ENCODE assay signal across 2 cellular contexts in genomic region chr12:62725781-62726180, GRCh38.
TF ChIP-seq lines count a peak whose summit lies in the region.

No MANE protein-coding gene starts in this region.

TF ChIP-seq in A549, 52 proteins besides CTCF, POLR2A, EP300 and RAD21:
- TF ChIP-seq USF2 (IDR thresholded peaks at IDR 0.05) (no peak), RFX5 (IDR thresholded peaks at IDR 0.05) (0 out of 2 replicates have a peak, but pooled peaks have one; percentile 17), FOSB (CRISPR knock-in tag; IDR thresholded peaks at IDR 0.05) (0 out of 2 replicates have a peak, but pooled peaks have one; percentile 54)

TF ChIP-seq in H1, 55 proteins besides CTCF, POLR2A, EP300 and RAD21 (continued from another document):
- TF ChIP-seq SUZ12 (IDR thresholded peaks at IDR 0.05; ENCODE audit: low read length) = no peak
- no peak for TF ChIP-seq GABPA (IDR thresholded peaks at IDR 0.05; ENCODE audit: borderline replicate concordance, insufficient read depth, low read length)
- no peak for TF ChIP-seq NANOG (IDR thresholded peaks at IDR 0.05; ENCODE audit: insufficient read depth, low read depth, low read length, poor library complexity, severe bottlenecking)
- TF ChIP-seq SIN3A (conservative IDR thresholded peaks at IDR 0.05 in 1 of 2, IDR thresholded peaks at IDR 0.05 in 1 of 2; ENCODE audit: low read depth in 1 of 2, low read length in 2 of 2) = no peak
- TF ChIP-seq TCF12 (IDR thresholded peaks at IDR 0.05; ENCODE audit: low read depth, low read length) = no peak
- TF ChIP-seq ATF2 (IDR thresholded peaks at IDR 0.05; ENCODE audit: low read length) = no peak
- no peak for TF ChIP-seq TAF7 (optimal IDR thresholded peaks at IDR 0.05; ENCODE audit: borderline replicate concordance, low read depth, low read length)
- no peak for TF ChIP-seq EGR1 (IDR thresholded peaks at IDR 0.05; ENCODE audit: borderline replicate concordance, low read depth, low read length)
- TF ChIP-seq HDAC2 (IDR thresholded peaks at IDR 0.05; ENCODE audit: borderline replicate concordance in 1 of 2, low read depth in 2 of 2, low read length in 2 of 2) = no peak
- TF ChIP-seq CHD2 (IDR thresholded peaks at IDR 0.05; ENCODE audit: low read length) = no peak
- no peak for TF ChIP-seq CHD7 (IDR thresholded peaks at IDR 0.05; ENCODE audit: insufficient replicate concordance, low read length)
- no peak for TF ChIP-seq JUND (IDR thresholded peaks at IDR 0.05; ENCODE audit: low read length)
- TF ChIP-seq PHF8 (conservative IDR thresholded peaks at IDR 0.05; ENCODE audit: low read depth, low read length) = no peak
- TF ChIP-seq ASH2L (IDR thresholded peaks at IDR 0.05; ENCODE audit: low read length) = no peak
